Comparison of ENCODE assay signal across 8 cellular contexts in the genomic region with DNA sequence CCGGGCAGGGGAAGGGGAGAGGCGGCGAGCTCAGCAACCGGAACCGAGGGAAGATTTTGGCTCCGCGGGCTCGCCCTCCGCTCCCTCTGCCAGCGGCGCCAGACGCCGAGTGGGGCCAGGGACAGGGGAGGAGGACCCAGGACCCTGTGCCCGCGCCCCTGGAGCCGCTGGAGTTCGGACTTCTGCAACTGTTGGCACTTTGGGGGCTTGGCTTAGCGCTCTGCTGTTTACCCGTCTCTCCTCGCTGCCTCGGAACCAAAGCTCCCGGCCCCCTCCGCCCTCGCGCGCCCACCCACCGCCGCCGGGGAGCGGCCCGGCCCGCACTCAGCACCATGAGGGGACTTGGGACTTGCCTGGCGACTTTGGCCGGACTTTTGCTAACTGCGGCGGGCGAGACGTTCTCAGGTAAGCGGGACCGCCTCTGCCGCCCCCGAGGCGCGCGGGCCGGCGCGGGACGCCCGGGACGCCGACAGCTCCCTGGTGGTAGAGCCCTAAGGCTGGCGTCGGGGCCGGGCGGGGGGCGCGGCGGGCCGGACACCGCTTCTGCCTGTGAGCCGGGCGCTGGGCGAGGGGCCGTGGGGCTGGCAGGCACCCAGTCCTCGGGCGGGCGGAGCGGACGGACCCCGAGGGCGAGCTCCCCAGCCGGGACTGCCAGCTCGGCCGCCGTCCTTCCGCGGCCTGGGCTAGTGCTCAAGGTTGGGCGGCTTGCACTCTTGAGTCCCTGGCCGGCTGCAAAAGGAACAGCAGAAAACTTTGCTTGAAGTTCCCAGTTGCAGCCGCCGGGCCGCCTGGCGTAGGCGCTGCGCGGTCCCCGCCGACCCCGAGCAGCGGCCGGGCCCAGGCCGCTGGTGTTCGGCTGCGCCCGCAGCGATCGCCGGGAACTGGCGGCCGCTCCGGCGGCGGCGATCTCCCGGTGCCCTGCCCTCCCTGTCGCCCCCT. TPM values are rescaled to one million over a fixed set of nuclear protein-coding genes. Genes with fewer than 3 reads are reported as not detected.
DNase-seq lines count a peak whose midpoint lies in the region; ATAC-seq, FAIRE-seq and TF ChIP-seq lines count a peak whose summit lies in the region.

No MANE protein-coding gene starts in this region.

- H3K9ac ChIP-seq in endothelial cell of umbilical vein (replicated peaks; ENCODE audit: extremely low read depth, insufficient read depth, low read length) = peak overlapping the region; percentile 88

- no peaks in the 10 kb centered on the region for H3K9me3 ChIP-seq in endothelial cell of umbilical vein (replicated peaks; ENCODE audit: control insufficient read depth, insufficient read depth, low read length)
- no peaks in the 10 kb centered on the region for H3K9me3 ChIP-seq in lung (ENCODE audit: control insufficient read depth in 2 of 2, insufficient read depth in 1 of 2, low read length in 1 of 2)
- H3K9me3 ChIP-seq in tibial artery = no peaks in the 10 kb centered on the region

- peaks cover 12% of the 10 kb centered on the region for H3K4me1 ChIP-seq in endothelial cell of umbilical vein (ENCODE audit: control insufficient read depth, extremely low read depth, insufficient read depth, low read length)
- H3K4me1 ChIP-seq in lung (ENCODE audit: control insufficient read depth in 2 of 2, insufficient read depth in 2 of 2, low read length in 2 of 2) = peaks cover 3 to 4% of the 10 kb centered on the region in 2 donors
- peaks cover 0 to 37% (median 14%) of the 10 kb centered on the region in 4 donors for H3K4me1 ChIP-seq in tibial artery

- H3K36me3 ChIP-seq in H7 (replicated peaks; ENCODE audit: control insufficient read depth, insufficient read depth, low read length) = no peaks in the 10 kb centered on the region
- H3K36me3 ChIP-seq in endothelial cell of umbilical vein (ENCODE audit: control insufficient read depth in 2 of 2, extremely low read depth in 1 of 2, insufficient read depth in 2 of 2, low read length in 2 of 2) = no peaks in the 10 kb centered on the region
- no peaks in the 10 kb centered on the region for H3K36me3 ChIP-seq in lung (ENCODE audit: control insufficient read depth in 2 of 2, insufficient read depth in 2 of 2, low read length in 2 of 2)
- no peaks in the 10 kb centered on the region for H3K36me3 ChIP-seq in tibial artery

- no peak for TF ChIP-seq CTCF in endothelial cell of umbilical vein (IDR thresholded peaks at IDR 0.05; ENCODE audit: extremely low read depth in 1 of 2, insufficient read depth in 1 of 2, low read depth in 1 of 2, low read length in 2 of 2)
- no peak for TF ChIP-seq CTCF in lung (IDR thresholded peaks at IDR 0.05; ENCODE audit: control extremely low read depth, extremely low read depth)
- TF ChIP-seq CTCF in tibial artery (IDR thresholded peaks at IDR 0.05) = peak in 1 of 2 experiments; percentile 30

- H3K79me2 ChIP-seq in endothelial cell of umbilical vein (ENCODE audit: control insufficient read depth, insufficient read depth, low read length) = no peaks in the 10 kb centered on the region

- no peak for TF ChIP-seq POLR2A in endothelial cell of umbilical vein (IDR thresholded peaks at IDR 0.05; ENCODE audit: low read depth, low read length)

- H3K27ac ChIP-seq in endothelial cell of umbilical vein (ENCODE audit: insufficient read depth, low read depth, low read length) (peak overlapping the region; percentile 74), lung (ENCODE audit: low read depth in 1 of 2, low read length in 1 of 2) (peak overlapping the region; percentile 98 to 99), tibial artery (peak overlapping the region; percentile 94 to 99)

- H3K4me2 ChIP-seq in endothelial cell of umbilical vein (ENCODE audit: insufficient read depth, low read length) = peak overlapping the region; percentile 75

- BruUV-seq in endothelial cell of umbilical vein (replicated peaks; lab: Mats Ljungman, UMichigan) = no TSS peak

- dilution Hi-C loops in endothelial cell of umbilical vein (cut with MboI; ENCODE audit: extremely low pct_ligation_motif_present, low sequenced_read_pairs) = no loop called here

- intact Hi-C loops in endothelial cell of umbilical vein (cut with micrococcal nuclease) (loop anchor here (1.0 to 5.0 kb wide), 8 partner anchors 115 to 822 kb away; no protein-coding TSS in a partner anchor), tibial artery (cut with DNase I; ENCODE audit: low total_unique reads) (loop anchor here (5.0 to 10.0 kb wide), 2 partner anchors 40 to 293 kb away; no protein-coding TSS in a partner anchor)

- DNase-seq in COR-L47 (lab: John Stamatoyannopoulos, UW) = peak; percentile 68
- peak; percentile 79 for DNase-seq in H7
- peak; percentile 65 for DNase-seq in endothelial cell of umbilical vein (ENCODE audit: low read depth, low spot score)
- DNase-seq in lung (ENCODE audit: low spot score) = peak; percentile 65
- peak; percentile 52 to 80 for DNase-seq in tibial artery
- no peak for DNase-seq in NCI-H187 treated with DMSO at 0.1 percent for 48 hours (lab: John Stamatoyannopoulos, UW)

- WGBS in lung, 2 donors = 0 to 1% methylated on average over 72 to 107 of the region's 107 CpGs

- peaks cover 27% of the 10 kb centered on the region for H3K27me3 ChIP-seq in H7 (ENCODE audit: control insufficient read depth, insufficient read depth, low read length)
- H3K27me3 ChIP-seq in endothelial cell of umbilical vein (ENCODE audit: control insufficient read depth in 2 of 2, insufficient read depth in 2 of 2, low read length in 2 of 2) = no peaks in the 10 kb centered on the region
- H3K27me3 ChIP-seq in lung (ENCODE audit: control insufficient read depth, insufficient read depth) = no peaks in the 10 kb centered on the region
- H3K27me3 ChIP-seq in tibial artery = no peaks in the 10 kb centered on the region

- H3K9me1 ChIP-seq in endothelial cell of umbilical vein (replicated peaks; ENCODE audit: control insufficient read depth, extremely low read depth, insufficient read depth, low read length) = no peaks in the 10 kb centered on the region

- no peaks in the 10 kb centered on the region for H4K20me1 ChIP-seq in endothelial cell of umbilical vein (replicated peaks; ENCODE audit: control insufficient read depth, extremely low read depth, insufficient read depth, low read length)

- peak overlapping the region; percentile 86 for H3K4me3 ChIP-seq in H7 (ENCODE audit: insufficient read depth, low read depth, low read length)
- H3K4me3 ChIP-seq in endothelial cell of umbilical vein (replicated peaks in 1 of 3; ENCODE audit: insufficient read depth in 1 of 3, low read depth in 1 of 3, low read length in 3 of 3) = peak overlapping the region; percentile 46 to 93 (median 51)
- peak overlapping the region; percentile 95 for H3K4me3 ChIP-seq in lung
- peak overlapping the region; percentile 81 to 83 for H3K4me3 ChIP-seq in tibial artery

- peak overlapping the region; percentile 77 for H2AFZ ChIP-seq in endothelial cell of umbilical vein (ENCODE audit: low read depth, low read length)

- ATAC-seq in SK-N-SH treated with all-trans-retinoic acid at 6 μM for 48 hours = peak; percentile 55
- peak; percentile 50 for ATAC-seq in lung (ENCODE audit: insufficient read depth, low FRiP score)
- ATAC-seq in GM21447 (IDR thresholded peaks at IDR 0.05; ENCODE audit: unreplicated experiment) = no peak

- POLR2A ChIA-PET in endothelial cell of umbilical vein (lab: Charles Lee) = interaction anchor here (1.2 to 2.6 kb wide), 4 partner anchors 197 to 295 kb away, joined by 3 to 24 read pairs (median 8); no protein-coding TSS in a partner anchor

- CTCF ChIA-PET in endothelial cell of umbilical vein (lab: Charles Lee) = interaction anchor here (0.8 to 4.9 kb wide), 41 partner anchors 9 to 1176 kb away, joined by 3 to 344 read pairs (median 5); no protein-coding TSS in a partner anchor

- peak; percentile 60 for FAIRE-seq in endothelial cell of umbilical vein (lab: Jason Lieb, UNC)

TF ChIP-seq in SK-N-SH treated with all-trans-retinoic acid at 6 μM for 48 hours, 23 proteins besides CTCF, POLR2A, EP300 and RAD21 (continues in another document):
- TF ChIP-seq, protein P1, sequence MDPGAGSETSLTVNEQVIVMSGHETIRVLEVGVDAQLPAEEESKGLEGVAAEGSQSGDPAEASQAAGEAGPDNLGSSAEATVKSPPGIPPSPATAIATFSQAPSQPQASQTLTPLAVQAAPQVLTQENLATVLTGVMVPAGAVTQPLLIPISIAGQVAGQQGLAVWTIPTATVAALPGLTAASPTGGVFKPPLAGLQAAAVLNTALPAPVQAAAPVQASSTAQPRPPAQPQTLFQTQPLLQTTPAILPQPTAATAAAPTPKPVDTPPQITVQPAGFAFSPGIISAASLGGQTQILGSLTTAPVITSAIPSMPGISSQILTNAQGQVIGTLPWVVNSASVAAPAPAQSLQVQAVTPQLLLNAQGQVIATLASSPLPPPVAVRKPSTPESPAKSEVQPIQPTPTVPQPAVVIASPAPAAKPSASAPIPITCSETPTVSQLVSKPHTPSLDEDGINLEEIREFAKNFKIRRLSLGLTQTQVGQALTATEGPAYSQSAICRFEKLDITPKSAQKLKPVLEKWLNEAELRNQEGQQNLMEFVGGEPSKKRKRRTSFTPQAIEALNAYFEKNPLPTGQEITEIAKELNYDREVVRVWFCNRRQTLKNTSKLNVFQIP (CRISPR knock-in tag; IDR thresholded peaks at IDR 0.05; ENCODE audit: borderline replicate concordance, low read depth) = no peak

TF ChIP-seq in endothelial cell of umbilical vein, 7 proteins besides CTCF, POLR2A, EP300 and RAD21 (continues in another document):
- TF ChIP-seq, protein P2, sequence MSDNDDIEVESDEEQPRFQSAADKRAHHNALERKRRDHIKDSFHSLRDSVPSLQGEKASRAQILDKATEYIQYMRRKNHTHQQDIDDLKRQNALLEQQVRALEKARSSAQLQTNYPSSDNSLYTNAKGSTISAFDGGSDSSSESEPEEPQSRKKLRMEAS (IDR thresholded peaks at IDR 0.05; ENCODE audit: insufficient read depth, insufficient read length) = no peak
- TF ChIP-seq MYC (IDR thresholded peaks at IDR 0.05; ENCODE audit: low read depth, low read length) (no peak), POLR2AphosphoS5 (IDR thresholded peaks at IDR 0.05; ENCODE audit: insufficient read depth, low read depth, low read length) (no peak), JUN (IDR thresholded peaks at IDR 0.05; ENCODE audit: borderline replicate concordance, insufficient read depth, insufficient read length, low read depth) (no peak), EZH2 (IDR thresholded peaks at IDR 0.05; ENCODE audit: borderline replicate concordance, low read depth, low read length, severe bottlenecking) (no peak)

RNA-seq across cellular contexts. Expression of a gene that starts 0.6 kb away (rescaled TPM):
- total RNA-seq in H7 (2014; rRNA removed; shearing (Covaris generic)) = 14.4 and 14.5 TPM in 2 replicates
- 34.7 and 43.7 TPM in 2 replicates for total RNA-seq in endothelial cell of umbilical vein
- 37.4 and 42.2 TPM in 2 replicates for polyA plus RNA-seq in endothelial cell of umbilical vein
- polyA plus RNA-seq in endothelial cell of umbilical vein (2011; cell fraction: cytosol; rRNA removed) = 26.9 and 33.0 TPM in 2 replicates
- polyA plus RNA-seq in endothelial cell of umbilical vein (2011; cell fraction: nucleus; rRNA removed) = 155 and 181 TPM in 2 replicates
- polyA plus RNA-seq in endothelial cell of umbilical vein (2012) = 11.4 and 18.5 TPM in 2 replicates
- 63.9 and 101 TPM in 2 replicates for polyA minus RNA-seq in endothelial cell of umbilical vein
- 19.9 TPM for polyA minus RNA-seq in endothelial cell of umbilical vein (2011; cell fraction: cytosol; rRNA and poly(A)+ RNA removed)
- 137 and 188 TPM in 2 replicates for polyA minus RNA-seq in endothelial cell of umbilical vein (2011; cell fraction: nucleus; rRNA and poly(A)+ RNA removed)
- 100 to 1,000 TPM in 1 of 2 donors, 10 to 100 TPM in 1; 90.1 to 146 TPM for total RNA-seq in lung
- polyA plus RNA-seq in lung = 10 to 100 TPM; 61.1 to 84.9 TPM
